1 cellular context compared by ENCODE assay signal in the genomic region with DNA sequence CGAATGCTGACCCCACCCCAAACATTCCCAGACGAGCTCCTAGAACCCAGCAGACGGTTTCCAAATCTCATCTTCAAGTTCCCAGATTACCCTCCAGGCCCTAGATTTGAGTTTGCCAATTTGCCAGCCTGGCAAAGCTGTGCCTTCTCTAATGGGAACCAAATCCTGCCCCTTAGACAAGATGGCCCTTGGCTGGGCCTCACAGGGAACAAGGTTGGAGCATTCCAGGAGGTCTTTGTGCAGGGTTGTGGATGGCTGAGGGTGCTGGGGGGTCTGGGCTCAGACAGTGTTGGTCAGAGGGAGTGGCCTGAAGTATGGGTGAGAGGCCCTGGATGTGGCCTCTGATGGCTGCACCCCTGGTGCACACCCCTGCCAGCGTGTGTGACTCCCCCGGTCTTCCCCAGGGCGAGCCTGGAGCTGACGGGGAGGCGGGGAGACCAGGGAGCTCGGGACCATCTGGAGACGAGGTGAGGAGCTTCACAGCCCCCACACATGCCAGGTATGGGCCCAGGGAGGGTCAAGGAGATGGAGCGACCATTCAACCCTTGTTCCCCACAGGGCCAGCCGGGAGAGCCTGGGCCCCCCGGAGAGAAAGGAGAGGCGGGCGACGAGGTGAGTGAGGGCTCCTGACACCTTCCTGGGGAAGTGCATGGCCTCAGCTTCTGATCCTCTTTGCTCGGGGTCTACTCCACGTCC.
TF ChIP-seq lines count a peak whose summit lies in the region.

No MANE protein-coding gene starts in this region.

TF ChIP-seq in HepG2, 621 proteins besides CTCF, POLR2A, EP300 and RAD21:
- TF ChIP-seq, protein P1, sequence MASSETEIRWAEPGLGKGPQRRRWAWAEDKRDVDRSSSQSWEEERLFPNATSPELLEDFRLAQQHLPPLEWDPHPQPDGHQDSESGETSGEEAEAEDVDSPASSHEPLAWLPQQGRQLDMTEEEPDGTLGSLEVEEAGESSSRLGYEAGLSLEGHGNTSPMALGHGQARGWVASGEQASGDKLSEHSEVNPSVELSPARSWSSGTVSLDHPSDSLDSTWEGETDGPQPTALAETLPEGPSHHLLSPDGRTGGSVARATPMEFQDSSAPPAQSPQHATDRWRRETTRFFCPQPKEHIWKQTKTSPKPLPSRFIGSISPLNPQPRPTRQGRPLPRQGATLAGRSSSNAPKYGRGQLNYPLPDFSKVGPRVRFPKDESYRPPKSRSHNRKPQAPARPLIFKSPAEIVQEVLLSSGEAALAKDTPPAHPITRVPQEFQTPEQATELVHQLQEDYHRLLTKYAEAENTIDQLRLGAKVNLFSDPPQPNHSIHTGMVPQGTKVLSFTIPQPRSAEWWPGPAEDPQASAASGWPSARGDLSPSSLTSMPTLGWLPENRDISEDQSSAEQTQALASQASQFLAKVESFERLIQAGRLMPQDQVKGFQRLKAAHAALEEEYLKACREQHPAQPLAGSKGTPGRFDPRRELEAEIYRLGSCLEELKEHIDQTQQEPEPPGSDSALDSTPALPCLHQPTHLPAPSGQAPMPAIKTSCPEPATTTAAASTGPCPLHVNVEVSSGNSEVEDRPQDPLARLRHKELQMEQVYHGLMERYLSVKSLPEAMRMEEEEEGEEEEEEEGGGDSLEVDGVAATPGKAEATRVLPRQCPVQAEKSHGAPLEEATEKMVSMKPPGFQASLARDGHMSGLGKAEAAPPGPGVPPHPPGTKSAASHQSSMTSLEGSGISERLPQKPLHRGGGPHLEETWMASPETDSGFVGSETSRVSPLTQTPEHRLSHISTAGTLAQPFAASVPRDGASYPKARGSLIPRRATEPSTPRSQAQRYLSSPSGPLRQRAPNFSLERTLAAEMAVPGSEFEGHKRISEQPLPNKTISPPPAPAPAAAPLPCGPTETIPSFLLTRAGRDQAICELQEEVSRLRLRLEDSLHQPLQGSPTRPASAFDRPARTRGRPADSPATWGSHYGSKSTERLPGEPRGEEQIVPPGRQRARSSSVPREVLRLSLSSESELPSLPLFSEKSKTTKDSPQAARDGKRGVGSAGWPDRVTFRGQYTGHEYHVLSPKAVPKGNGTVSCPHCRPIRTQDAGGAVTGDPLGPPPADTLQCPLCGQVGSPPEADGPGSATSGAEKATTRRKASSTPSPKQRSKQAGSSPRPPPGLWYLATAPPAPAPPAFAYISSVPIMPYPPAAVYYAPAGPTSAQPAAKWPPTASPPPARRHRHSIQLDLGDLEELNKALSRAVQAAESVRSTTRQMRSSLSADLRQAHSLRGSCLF (CRISPR knock-in tag; IDR thresholded peaks at IDR 0.05; ENCODE audit: borderline replicate concordance), result no peak
- no peak for TF ChIP-seq TMF1 (CRISPR knock-in tag; IDR thresholded peaks at IDR 0.05; ENCODE audit: low read depth)
TF ChIP-seq in HepG2: peak in this region for 0.
